ENCODE assay signal across 22 cellular contexts in the genomic region with DNA sequence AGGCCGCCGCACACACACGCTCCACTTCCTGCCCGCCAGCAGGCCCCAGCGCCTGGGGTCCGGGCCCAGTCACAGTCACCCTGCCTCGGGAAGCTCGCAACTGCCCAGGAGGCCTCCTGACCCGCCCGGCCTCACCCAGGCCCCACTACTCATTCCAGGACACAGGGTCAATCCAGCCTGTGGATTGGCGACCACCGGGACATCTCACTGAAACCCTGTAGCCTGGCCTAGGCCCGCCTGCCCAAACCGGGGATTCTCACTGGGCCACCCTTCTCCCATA. TPM values are rescaled to one million over a fixed set of nuclear protein-coding genes. Genes with fewer than 3 reads are reported as not detected.
DNase-seq lines count a peak whose midpoint lies in the region; ATAC-seq and TF ChIP-seq lines count a peak whose summit lies in the region.
"Had no signal": no experiment of that assay in that cellular context is flagged by ENCODE, and none has a peak within 500 bp of the region (broad histone marks: within the 10 kb centered on the region; RNA-seq: fewer than 3 reads in every experiment).

No MANE protein-coding gene starts in this region.

- TF ChIP-seq CTCF in GM23338 (conservative IDR thresholded peaks at IDR 0.05; ENCODE audit: low read depth in 2 of 2) (no peak), VCaP (conservative IDR thresholded peaks at IDR 0.05) (no peak)

- H3K36me3 Mint-ChIP-seq in GM23338 (ENCODE audit: low read depth) = no peaks in the 10 kb centered on the region
- H3K36me3 Mint-ChIP-seq: CD8-positive, alpha-beta T cell had no signal

- H2BK15ac ChIP-seq in neuronal stem cell (ENCODE audit: low read length) = no peak overlapping the region

- no CpG with 5 or more reads among the region's 14 CpGs for WGBS in neuronal stem cell (ENCODE audit: extremely low coverage in 2 of 2, insufficient read length in 2 of 2, insufficient replicate concordance in 1 of 2), 2 donors

- H3K18ac ChIP-seq in neuronal stem cell (ENCODE audit: low read length) = no peak overlapping the region

- no peak overlapping the region for H3K9ac ChIP-seq in neuronal stem cell (ENCODE audit: low read depth, low read length, poor library complexity)

- peaks cover 85% of the 10 kb centered on the region for H3K27me3 Mint-ChIP-seq in GM23338 (ENCODE audit: insufficient read depth, low read depth, poor library complexity)

- H3K4me2 ChIP-seq in GM23338 = peak overlapping the region; percentile 86
- no peak overlapping the region for H3K4me2 ChIP-seq in neuronal stem cell (ENCODE audit: insufficient read depth, low read length, poor library complexity, severe bottlenecking)

- no peak overlapping the region for H3K27ac Mint-ChIP-seq in GM23338
- H3K27ac Mint-ChIP-seq: CD8-positive, alpha-beta T cell; HFFc6 had no signal

- peaks cover 3% of the 10 kb centered on the region; the same call in 1 of the 2 replicates for H3F3A ChIP-seq in GM23338 (replicated peaks; ENCODE audit: low read depth)

- no peak for TF ChIP-seq POLR2A in erythroblast (IDR thresholded peaks at IDR 0.05; ENCODE audit: low read length)

- H4K91ac ChIP-seq in neuronal stem cell (ENCODE audit: low read depth, low read length, poor library complexity) = no peak overlapping the region

- H3K4me1 ChIP-seq in GM23338 (ENCODE audit: insufficient read depth) = peaks cover 26% of the 10 kb centered on the region; the same call in 1 of the 2 replicates
- H3K4me1 ChIP-seq in neuronal stem cell (ENCODE audit: control insufficient read depth in 2 of 2, insufficient read depth in 1 of 2, low read depth in 1 of 2, low read length in 2 of 2) = peaks cover 4 to 27% of the 10 kb centered on the region in 2 donors

- no peak overlapping the region for H3K4ac ChIP-seq in neuronal stem cell (ENCODE audit: low read length)

- H3K36me3 ChIP-seq in GM23338 (ENCODE audit: insufficient read depth) (no peaks in the 10 kb centered on the region), neuronal stem cell (replicated peaks in 1 of 2; ENCODE audit: control insufficient read depth in 2 of 2, insufficient read depth in 2 of 2, low read length in 2 of 2) (peaks cover 0 to 2% of the 10 kb centered on the region in 2 donors)

- no peak overlapping the region for H2AK5ac ChIP-seq in neuronal stem cell (ENCODE audit: low read depth, low read length)

- no peaks in the 10 kb centered on the region; the same call in 1 of the 2 replicates for H4K20me1 ChIP-seq in GM23338 (replicated peaks; ENCODE audit: insufficient read depth)

- H3K27ac ChIP-seq in GM23338 (ENCODE audit: low read depth) (no peak overlapping the region), VCaP (peak overlapping the region; percentile 93), neuronal stem cell (replicated peaks; ENCODE audit: low read length) (no peak overlapping the region)
- H3K27ac ChIP-seq: testis had no signal

- H2BK120ac ChIP-seq in neuronal stem cell (ENCODE audit: low read depth, low read length) = no peak overlapping the region

- H3K27me3 ChIP-seq in GM23338 (ENCODE audit: insufficient read depth) (peaks cover 97% of the 10 kb centered on the region), neuronal stem cell (ENCODE audit: control insufficient read depth in 3 of 3, insufficient read depth in 3 of 3, low read depth in 1 of 3, low read length in 3 of 3) (peaks cover 67 to 93% (median 91%) of the 10 kb centered on the region in 3 experiments)
- H3K27me3 ChIP-seq: testis had no signal

- H2AFZ ChIP-seq in GM23338 (no peak overlapping the region), neuronal stem cell (ENCODE audit: low read length) (peak overlapping the region; percentile 87)

- H3K9me2 ChIP-seq in GM23338 (ENCODE audit: insufficient read depth) = no peaks in the 10 kb centered on the region

- H2BK12ac ChIP-seq in neuronal stem cell (ENCODE audit: low read length) = no peak overlapping the region

- peaks cover 2% of the 10 kb centered on the region in 2 donors for H3K9me3 ChIP-seq in neuronal stem cell (replicated peaks in 1 of 2; ENCODE audit: control insufficient read depth in 2 of 2, insufficient read depth in 1 of 2, low read depth in 1 of 2, low read length in 2 of 2)
- H3K9me3 ChIP-seq: testis had no signal

- H3K79me2 ChIP-seq in GM23338 (replicated peaks; ENCODE audit: insufficient read depth) = no peaks in the 10 kb centered on the region

- H3K79me1 ChIP-seq in neuronal stem cell (ENCODE audit: low read depth, low read length) = peaks cover 2% of the 10 kb centered on the region

- intact Hi-C loops in left ventricle myocardium superior (cut with micrococcal nuclease) = no loop called here

- peaks cover 22% of the 10 kb centered on the region for H3K4me1 Mint-ChIP-seq in GM23338

- no peak overlapping the region for H3K14ac ChIP-seq in neuronal stem cell (ENCODE audit: low read length)

- peak; percentile 29 for DNase-seq in GM23338 (ENCODE audit: low spot score)
- peak; percentile 33 for DNase-seq in left ventricle myocardium superior
- no peak for DNase-seq in neuronal stem cell (ENCODE audit: low spot score)
- no peak for DNase-seq in NCI-H748 treated with DMSO at 0.1 percent for 48 hours (lab: John Stamatoyannopoulos, UW)
- no peak for DNase-seq in erythroblast (lab: John Stamatoyannopoulos, UW)
- DNase-seq: activated CD4-positive, alpha-beta T cell treated with anti-CD3 and anti-CD28 coated beads, Interleukin-2, amount 50 U/mL, for 48 hours; activated naive CD4-positive, alpha-beta T cell; activated T-cell treated with anti-CD3 and anti-CD28 coated beads for 4 hours; amygdala; CD8-positive, alpha-beta T cell; DMS53; HFFc6; hypothalamus; left colon; NCI-H1694 treated with DMSO at 0.1 percent for 48 hours; NCI-H226; NK-92 treated with Interleukin-12 subunit alpha and Interleukin-12 subunit beta, amount 100 ng/mL, for 24 hours; occipital lobe; testis had no signal

- no peak overlapping the region for H4K8ac ChIP-seq in neuronal stem cell (ENCODE audit: low read depth, low read length)

- peak overlapping the region; percentile 52 for H3K23ac ChIP-seq in neuronal stem cell (ENCODE audit: low read depth, low read length, poor library complexity)

- H3K4me3 Mint-ChIP-seq in GM23338 = peak overlapping the region; percentile 74
- H3K4me3 Mint-ChIP-seq: CD8-positive, alpha-beta T cell; HFFc6 had no signal

- ATAC-seq in GM23338 = no peak
- no peak for ATAC-seq in left ventricle myocardium superior
- ATAC-seq in GM21528 (IDR thresholded peaks at IDR 0.05; ENCODE audit: low FRiP score, unreplicated experiment) = no peak
- ATAC-seq: CD8-positive, alpha-beta T cell; left colon had no signal

- H3K4me3 ChIP-seq in GM23338 (peak overlapping the region; percentile 64), neuronal stem cell (ENCODE audit: low read length in 2 of 2) (peak overlapping the region in 1 of 2 donors; percentile 47)

- H2BK5ac ChIP-seq in neuronal stem cell (ENCODE audit: low read length) = peak overlapping the region; percentile 22

- H3K9me3 Mint-ChIP-seq in GM23338 = peaks cover 2% of the 10 kb centered on the region; the same call in 1 of the 3 replicates
- H3K9me3 Mint-ChIP-seq: CD8-positive, alpha-beta T cell; HFFc6 had no signal

TF ChIP-seq in GM23338, 12 proteins besides CTCF, POLR2A, EP300 and RAD21 (continues in another document):
- TF ChIP-seq EZH2 (IDR thresholded peaks at IDR 0.05; ENCODE audit: low read depth, unreplicated experiment) = no peak
- no peak for TF ChIP-seq POLR2AphosphoS5 (IDR thresholded peaks at IDR 0.05; ENCODE audit: low read depth)
- no peak for TF ChIP-seq NANOG (IDR thresholded peaks at IDR 0.05; ENCODE audit: borderline replicate concordance)
- TF ChIP-seq REST (IDR thresholded peaks at IDR 0.05; ENCODE audit: unreplicated experiment) = no peak
- TF ChIP-seq CREB1 (CRISPR knock-in tag; IDR thresholded peaks at IDR 0.05; ENCODE audit: low read depth) = no peak

RNA-seq across cellular contexts. Expression of gene IRX4, which starts 2.7 kb away (rescaled TPM):
- 1.7 and 2.8 TPM in 2 replicates for total RNA-seq in GM23338 (2014; rRNA removed; shearing (Covaris generic))
- 0.70 and 0.82 TPM in 2 replicates for polyA plus RNA-seq in GM23338 (2016; fragmentation: Nextera tagmentation; extraction: Ambion mirVana)
- 19.6 TPM for total RNA-seq in left ventricle myocardium superior
- polyA plus RNA-seq in neuronal stem cell (2013, experiment 1 of 2) = not detected
- polyA plus RNA-seq in neuronal stem cell (2013, experiment 2 of 2) = 0.01 TPM
- total RNA-seq: CD8-positive, alpha-beta T cell; HFFc6; left colon; mononuclear cell; occipital lobe had no signal

Comparison
In these comparisons a context has a peak if more than half of its experiments do, and no peak if none do; other contexts are left out.
1. DNase-seq: peak in GM23338 (single experiment) and left ventricle myocardium superior (single experiment); none in neuronal stem cell (single experiment), NCI-H748 treated with DMSO at 0.1 percent for 48 hours (single experiment) and erythroblast (0 of 2).